ENCODE assay signal across 9 cellular contexts in genomic region chr14:103123634-103124500, GRCh38. TPM values are rescaled to one million over a fixed set of nuclear protein-coding genes. Genes with fewer than 3 reads are reported as not detected.
DNase-seq lines count a peak whose midpoint lies in the region; ATAC-seq, FAIRE-seq and TF ChIP-seq lines count a peak whose summit lies in the region.
"Had no signal": no experiment of that assay in that cellular context is flagged by ENCODE, and none has a peak within 500 bp of the region (broad histone marks: within the 10 kb centered on the region; RNA-seq: fewer than 3 reads in every experiment).

No MANE protein-coding gene starts in this region.

- no peak for TF ChIP-seq RAD21 in HepG2 (CRISPR knock-in tag; IDR thresholded peaks at IDR 0.05)

- H3K4me3 ChIP-seq in HepG2 (replicated peaks in 1 of 3; ENCODE audit: insufficient read depth in 1 of 3, low read depth in 2 of 3, low read length in 3 of 3) (no peak overlapping the region), tibial artery (peak overlapping the region; percentile 51 to 63)

- H3K9ac ChIP-seq in HepG2 (ENCODE audit: insufficient read depth, low read depth, low read length) = no peak overlapping the region

- no peaks in the 10 kb centered on the region for H3K36me3 Mint-ChIP-seq in activated T-cell treated with anti-CD3 and anti-CD28 coated beads, Interleukin-2, amount 50 U/mL, for 72 hours (ENCODE audit: insufficient read depth in 2 of 2)
- H3K36me3 Mint-ChIP-seq: brain had no signal

- FAIRE-seq in HepG2 (lab: Jason Lieb, UNC) = no peak

- H3K27me3 ChIP-seq in HepG2 (ENCODE audit: control insufficient read depth in 1 of 2, insufficient read depth in 2 of 2, low read length in 2 of 2) (peaks cover 6 to 58% of the 10 kb centered on the region in 2 experiments; a peak in 4 of 5 replicates), tibial artery (peaks cover 0 to 74% of the 10 kb centered on the region in 2 donors)

- no peak overlapping the region for H3K4me2 ChIP-seq in HepG2 (ENCODE audit: low read depth, low read length)

- peaks cover 26% of the 10 kb centered on the region for H3K27me3 Mint-ChIP-seq in activated T-cell treated with anti-CD3 and anti-CD28 coated beads, Interleukin-2, amount 50 U/mL, for 72 hours (ENCODE audit: low read depth)

- H3K27ac ChIP-seq in HepG2 (ENCODE audit: extremely low read length, insufficient read depth, low read length) (no peak overlapping the region), tibial artery (peak overlapping the region; percentile 58 to 63)

- in situ Hi-C loops in T47D (cut with HindIII; ENCODE audit: low pct_unique_long_range_greater_than_20kb, low sequenced_read_pairs) (no loop called here), HepG2 (cut with HindIII; ENCODE audit: extremely low pct_ligation_motif_present, low pct_unique_long_range_greater_than_20kb) (no loop called here)

- CTCF ChIA-PET in HepG2 (lab: Yijun Ruan, JAX; ENCODE audit: low intra/inter-chr PET ratio, low total read pairs) = no interaction called here

- no peaks in the 10 kb centered on the region for H3K79me2 ChIP-seq in HepG2 (ENCODE audit: insufficient read depth, low read length)

- no peak for DNase-seq in activated T-cell treated with anti-CD3 and anti-CD28 coated beads, Interleukin-2, amount 50 U/mL, for 72 hours
- no peak for DNase-seq in activated T-cell treated with anti-CD3 and anti-CD28 coated beads, Interleukin-2, amount 50 U/mL, for 48 hours
- peak; percentile 57 to 92 for DNase-seq in T47D (ENCODE audit: low read depth in 1 of 2, low spot score in 1 of 2)
- DNase-seq in HepG2 (ENCODE audit: low spot score) = no peak
- peak; percentile 72 to 81 for DNase-seq in tibial artery
- DNase-seq in hippocampal formation (lab: John Stamatoyannopoulos, UW) = no peak

- no peak for TF ChIP-seq POLR2A in HepG2 (IDR thresholded peaks at IDR 0.05; ENCODE audit: insufficient read depth in 1 of 2, low read depth in 2 of 2, low read length in 2 of 2)

- WGBS in HepG2 (ENCODE audit: low lambda C conversion rate) = 72% methylated on average over 14 of the region's 48 CpGs

- H3K4me1 ChIP-seq in HepG2 (ENCODE audit: insufficient read depth, low read length) (peaks cover 44% of the 10 kb centered on the region), tibial artery (peaks cover 0 to 70% (median 42%) of the 10 kb centered on the region in 4 donors)

- POLR2A ChIA-PET in HepG2 (lab: Yijun Ruan, JAX) = no interaction called here

- H2AFZ ChIP-seq in HepG2 (ENCODE audit: low read length) = no peak overlapping the region

- H3K27ac Mint-ChIP-seq in activated T-cell treated with anti-CD3 and anti-CD28 coated beads, Interleukin-2, amount 50 U/mL, for 72 hours = no peak overlapping the region

- H3K9me3 Mint-ChIP-seq in activated T-cell treated with anti-CD3 and anti-CD28 coated beads, Interleukin-2, amount 50 U/mL, for 72 hours = no peaks in the 10 kb centered on the region

- TF ChIP-seq CTCF in HepG2 (CRISPR knock-in tag; IDR thresholded peaks at IDR 0.05) (peak; percentile 35; the same call in 1 of the 2 replicates), tibial artery (IDR thresholded peaks at IDR 0.05) (peak; percentile 8 to 24)

- H3K36me3 ChIP-seq in HepG2 (replicated peaks in 1 of 2; ENCODE audit: control insufficient read depth in 1 of 2, insufficient read depth in 2 of 2, low read length in 2 of 2) (no peaks in the 10 kb centered on the region), tibial artery (no peaks in the 10 kb centered on the region)

- no TSS peak for BruUV-seq in HepG2 (replicated peaks; lab: Mats Ljungman, UMichigan)

- peak overlapping the region; percentile 43 to 59 for H3K4me3 Mint-ChIP-seq in activated T-cell treated with anti-CD3 and anti-CD28 coated beads, Interleukin-2, amount 50 U/mL, for 72 hours

- ATAC-seq in activated T-cell treated with anti-CD3 and anti-CD28 coated beads, Interleukin-2, amount 50 U/mL, for 72 hours (replicated peaks in 1 of 2) = peak; percentile 24 to 50
- no peak for ATAC-seq in HepG2
- no peak for ATAC-seq in HG02938 (IDR thresholded peaks at IDR 0.05; ENCODE audit: unreplicated experiment)
- ATAC-seq in activated CD4-positive, CD25-positive, alpha-beta regulatory T cell treated with anti-CD3 and anti-CD28 coated beads, Interleukin-2, amount 50 U/mL, for 24 hours = no peak

- H4K20me1 ChIP-seq in HepG2 (ENCODE audit: insufficient read depth, low read length) = no peaks in the 10 kb centered on the region; the same call in 1 of the 2 replicates

- peaks cover 10% of the 10 kb centered on the region for H3K4me1 Mint-ChIP-seq in activated T-cell treated with anti-CD3 and anti-CD28 coated beads, Interleukin-2, amount 50 U/mL, for 72 hours (ENCODE audit: low read depth)

- H3K9me3 ChIP-seq in HepG2 (ENCODE audit: low read length) (no peaks in the 10 kb centered on the region), tibial artery (no peaks in the 10 kb centered on the region)

- intact Hi-C loops in HepG2 (cut with micrococcal nuclease; ENCODE audit: unreplicated experiment) (no loop called here), tibial artery (cut with DNase I; ENCODE audit: low total_unique reads) (no loop called here)

- TF ChIP-seq EP300 in HepG2 (IDR thresholded peaks at IDR 0.05; ENCODE audit: low read depth in 2 of 2, low read length in 2 of 2) (no peak), HepG2 (CRISPR knock-in tag; IDR thresholded peaks at IDR 0.05; ENCODE audit: borderline replicate concordance) (no peak)

RNA-seq across cellular contexts. Expression of gene TNFAIP2, which starts 0.6 kb away (rescaled TPM):
- 10 to 100 TPM in 1 of 2 donors, 1 to 10 TPM in 1; 8.8 to 12.2 TPM for total RNA-seq in activated T-cell treated with anti-CD3 and anti-CD28 coated beads, Interleukin-2, amount 50 U/mL, for 72 hours
- 0.45 and 0.46 TPM in 2 replicates for total RNA-seq in HepG2 (2016; rRNA removed; fragmentation: Illumina TruSeq; extraction: Trizol)
- total RNA-seq in HepG2 (2016; cell fraction: cytosol; rRNA removed; fragmentation: Illumina TruSeq; extraction: Trizol; ENCODE audit: low read depth) = not detected in 2 replicates
- 0.45 and 0.67 TPM in 2 replicates for total RNA-seq in HepG2 (2016; cell fraction: insoluble cytoplasmic fraction; rRNA removed; fragmentation: Illumina TruSeq; extraction: Trizol)
- total RNA-seq in HepG2 (2016; cell fraction: membrane; rRNA removed; fragmentation: Illumina TruSeq; extraction: Trizol) = 0.31 and 0.40 TPM in 2 replicates
- 0.34 and 0.94 TPM in 2 replicates for total RNA-seq in HepG2 (2016; cell fraction: nucleus; rRNA removed; fragmentation: Illumina TruSeq; extraction: Trizol)
- 0.91 and 1.5 TPM in 2 replicates for polyA plus RNA-seq in HepG2 (2011; rRNA removed)
- polyA plus RNA-seq in HepG2 (2011; cell fraction: cytosol; rRNA removed) = 0.28 and 0.81 TPM in 2 replicates
- polyA plus RNA-seq in HepG2 (2011; cell fraction: nucleus; rRNA removed) = 7.5 and 18.0 TPM in 2 replicates
- polyA plus RNA-seq in HepG2 (2012) = 0.36 and 0.61 TPM in 2 replicates
- polyA plus RNA-seq in HepG2 (2016; cell fraction: cytosol; fragmentation: Illumina TruSeq; extraction: Trizol; ENCODE audit: low read depth) = not detected in 2 replicates
- polyA plus RNA-seq in HepG2 (2016; cell fraction: insoluble cytoplasmic fraction; fragmentation: Illumina TruSeq; extraction: Trizol; ENCODE audit: low read depth) = 0.16 and 0.42 TPM in 2 replicates
- polyA plus RNA-seq in HepG2 (2016; cell fraction: membrane; fragmentation: Illumina TruSeq; extraction: Trizol; ENCODE audit: low read depth) = 0.18 and 0.23 TPM in 2 replicates
- polyA plus RNA-seq in HepG2 (2016; cell fraction: nucleus; fragmentation: Illumina TruSeq; extraction: Trizol; ENCODE audit: insufficient read depth, low read depth) = 0.83 and 1.8 TPM in 2 replicates
- 2.4 and 123 TPM in 2 replicates for polyA minus RNA-seq in HepG2 (2011; rRNA and poly(A)+ RNA removed; ENCODE audit: low replicate concordance)
- 0.79 and 1.2 TPM in 2 replicates for polyA minus RNA-seq in HepG2 (2011; cell fraction: cytosol; rRNA and poly(A)+ RNA removed)
- polyA minus RNA-seq in HepG2 (2011; cell fraction: nucleus; rRNA and poly(A)+ RNA removed) = 1.5 and 2.1 TPM in 2 replicates

RNA-seq across cellular contexts. Expression of gene EXOC3L4, which starts 29.3 kb away (rescaled TPM):
- total RNA-seq in activated T-cell treated with anti-CD3 and anti-CD28 coated beads, Interleukin-2, amount 50 U/mL, for 72 hours = not detected
- 11.3 and 27.0 TPM in 2 replicates for total RNA-seq in HepG2 (2016; rRNA removed; fragmentation: Illumina TruSeq; extraction: Trizol)
- 6.3 and 6.7 TPM in 2 replicates for total RNA-seq in HepG2 (2016; cell fraction: cytosol; rRNA removed; fragmentation: Illumina TruSeq; extraction: Trizol; ENCODE audit: low read depth)
- 9.0 and 28.6 TPM in 2 replicates for total RNA-seq in HepG2 (2016; cell fraction: insoluble cytoplasmic fraction; rRNA removed; fragmentation: Illumina TruSeq; extraction: Trizol)
- 11.1 and 11.5 TPM in 2 replicates for total RNA-seq in HepG2 (2016; cell fraction: membrane; rRNA removed; fragmentation: Illumina TruSeq; extraction: Trizol)
- total RNA-seq in HepG2 (2016; cell fraction: nucleus; rRNA removed; fragmentation: Illumina TruSeq; extraction: Trizol) = 32.0 and 33.7 TPM in 2 replicates
- polyA plus RNA-seq in HepG2 (2011; rRNA removed) = 11.8 and 21.2 TPM in 2 replicates
- 10.4 and 15.5 TPM in 2 replicates for polyA plus RNA-seq in HepG2 (2011; cell fraction: cytosol; rRNA removed)
- 157 and 161 TPM in 2 replicates for polyA plus RNA-seq in HepG2 (2011; cell fraction: nucleus; rRNA removed)
- polyA plus RNA-seq in HepG2 (2012) = 12.5 and 20.1 TPM in 2 replicates
- 4.1 and 4.2 TPM in 2 replicates for polyA plus RNA-seq in HepG2 (2016; cell fraction: cytosol; fragmentation: Illumina TruSeq; extraction: Trizol; ENCODE audit: low read depth)
- 7.6 and 10.6 TPM in 2 replicates for polyA plus RNA-seq in HepG2 (2016; cell fraction: insoluble cytoplasmic fraction; fragmentation: Illumina TruSeq; extraction: Trizol; ENCODE audit: low read depth)
- polyA plus RNA-seq in HepG2 (2016; cell fraction: membrane; fragmentation: Illumina TruSeq; extraction: Trizol; ENCODE audit: low read depth) = 6.1 and 7.1 TPM in 2 replicates
- polyA plus RNA-seq in HepG2 (2016; cell fraction: nucleus; fragmentation: Illumina TruSeq; extraction: Trizol; ENCODE audit: insufficient read depth, low read depth) = 105 and 107 TPM in 2 replicates
- polyA minus RNA-seq in HepG2 (2011; rRNA and poly(A)+ RNA removed; ENCODE audit: low replicate concordance) = 0.28 and 10.1 TPM in 2 replicates
- polyA minus RNA-seq in HepG2 (2011; cell fraction: cytosol; rRNA and poly(A)+ RNA removed) = 3.4 and 5.3 TPM in 2 replicates
- polyA minus RNA-seq in HepG2 (2011; cell fraction: nucleus; rRNA and poly(A)+ RNA removed) = 24.7 and 29.2 TPM in 2 replicates

RNA-seq across cellular contexts. Expression of gene LBHD2, which starts 39.9 kb away (rescaled TPM):
- not detected for total RNA-seq in activated T-cell treated with anti-CD3 and anti-CD28 coated beads, Interleukin-2, amount 50 U/mL, for 72 hours
- 0.72 and 1.00 TPM in 2 replicates for total RNA-seq in HepG2 (2016; rRNA removed; fragmentation: Illumina TruSeq; extraction: Trizol)
- 2.3 and 2.8 TPM in 2 replicates for total RNA-seq in HepG2 (2016; cell fraction: cytosol; rRNA removed; fragmentation: Illumina TruSeq; extraction: Trizol; ENCODE audit: low read depth)
- 0.37 and 0.39 TPM in 2 replicates for total RNA-seq in HepG2 (2016; cell fraction: insoluble cytoplasmic fraction; rRNA removed; fragmentation: Illumina TruSeq; extraction: Trizol)
- 1.1 and 4.0 TPM in 2 replicates for total RNA-seq in HepG2 (2016; cell fraction: membrane; rRNA removed; fragmentation: Illumina TruSeq; extraction: Trizol)
- total RNA-seq in HepG2 (2016; cell fraction: nucleus; rRNA removed; fragmentation: Illumina TruSeq; extraction: Trizol) = not detected in 2 replicates
- polyA plus RNA-seq in HepG2 (2011; rRNA removed) = 0.67 and 0.95 TPM in 2 replicates
- 0.85 and 2.1 TPM in 2 replicates for polyA plus RNA-seq in HepG2 (2011; cell fraction: cytosol; rRNA removed)
- polyA plus RNA-seq in HepG2 (2011; cell fraction: nucleus; rRNA removed) = 0.64 and 1.0 TPM in 2 replicates
- 0.40 and 0.72 TPM in 2 replicates for polyA plus RNA-seq in HepG2 (2012)
- polyA plus RNA-seq in HepG2 (2016; cell fraction: cytosol; fragmentation: Illumina TruSeq; extraction: Trizol; ENCODE audit: low read depth) = 2.9 and 3.8 TPM in 2 replicates
- 0.36 and 0.88 TPM in 2 replicates for polyA plus RNA-seq in HepG2 (2016; cell fraction: insoluble cytoplasmic fraction; fragmentation: Illumina TruSeq; extraction: Trizol; ENCODE audit: low read depth)
- polyA plus RNA-seq in HepG2 (2016; cell fraction: membrane; fragmentation: Illumina TruSeq; extraction: Trizol; ENCODE audit: low read depth) = 0.86 and 1.1 TPM in 2 replicates
- 0.73 and 0.75 TPM in 2 replicates for polyA plus RNA-seq in HepG2 (2016; cell fraction: nucleus; fragmentation: Illumina TruSeq; extraction: Trizol; ENCODE audit: insufficient read depth, low read depth)
- 0.30 TPM in 1 of 2 replicates, not detected in the other for polyA minus RNA-seq in HepG2 (2011; rRNA and poly(A)+ RNA removed; ENCODE audit: low replicate concordance)
- polyA minus RNA-seq in HepG2 (2011; cell fraction: cytosol; rRNA and poly(A)+ RNA removed) = not detected in 2 replicates
- polyA minus RNA-seq in HepG2 (2011; cell fraction: nucleus; rRNA and poly(A)+ RNA removed) = not detected in 2 replicates

Comparison
In these comparisons a context has a peak if more than half of its experiments do, and no peak if none do; other contexts are left out.
1. ATAC-seq: peak in activated T-cell treated with anti-CD3 and anti-CD28 coated beads, Interleukin-2, amount 50 U/mL, for 72 hours (2 of 2); none in HepG2 (single experiment), HG02938 (single experiment) and activated CD4-positive, CD25-positive, alpha-beta regulatory T cell treated with anti-CD3 and anti-CD28 coated beads, Interleukin-2, amount 50 U/mL, for 24 hours (0 of 2).
2. DNase-seq: peak in T47D (2 of 2) and tibial artery (2 of 2); none in activated T-cell treated with anti-CD3 and anti-CD28 coated beads, Interleukin-2, amount 50 U/mL, for 72 hours (0 of 2), activated T-cell treated with anti-CD3 and anti-CD28 coated beads, Interleukin-2, amount 50 U/mL, for 48 hours (0 of 2), HepG2 (single experiment) and hippocampal formation (0 of 2).
3. H3K4me3 ChIP-seq: peak in tibial artery (2 of 2); none in HepG2 (0 of 3).
4. RNA of gene EXOC3L4, which starts 29.3 kb away (total RNA-seq): 6.3 to 33.7 TPM in HepG2; not detected in activated T-cell treated with anti-CD3 and anti-CD28 coated beads, Interleukin-2, amount 50 U/mL, for 72 hours; every median in the first group is over 4 times any median in the second.